8 cellular contexts compared by ENCODE assay signal in genomic region chr20:32457476-32457986, GRCh38.
DNase-seq lines count a peak whose midpoint lies in the region.

No MANE protein-coding gene starts in this region.

- H3K27ac Mint-ChIP-seq in activated naive CD8-positive, alpha-beta T cell treated with anti-CD3 and anti-CD28 coated beads for 36 hours = no peak overlapping the region

- DNase-seq in Daoy (ENCODE audit: low read depth) (peak; percentile 69), M059J (ENCODE audit: low read depth) (peak; percentile 73), amygdala (lab: John Stamatoyannopoulos, UW) (peak in 50 of 56 donors; percentile 34 to 89 (median 70)), hippocampal formation (lab: John Stamatoyannopoulos, UW) (peak; percentile 60 to 80), retina (peak; percentile 93), activated gamma-delta T cell treated with Interleukin-2 at 50 U/mL for 16 hours (no peak)
- DNase-seq in activated naive CD8-positive, alpha-beta T cell treated with anti-CD3 and anti-CD28 coated beads for 36 hours = no peak
- DNase-seq in NK-92 treated with Interleukin-12 subunit alpha and Interleukin-12 subunit beta, amount 100 ng/mL, for 24 hours (lab: John Stamatoyannopoulos, UW) = no peak

- H3K4me3 Mint-ChIP-seq in activated naive CD8-positive, alpha-beta T cell treated with anti-CD3 and anti-CD28 coated beads for 36 hours = no peak overlapping the region

- no peaks in the 10 kb centered on the region for H3K9me3 Mint-ChIP-seq in activated naive CD8-positive, alpha-beta T cell treated with anti-CD3 and anti-CD28 coated beads for 36 hours

- peaks cover 3% of the 10 kb centered on the region for H3K36me3 Mint-ChIP-seq in activated naive CD8-positive, alpha-beta T cell treated with anti-CD3 and anti-CD28 coated beads for 36 hours

- no peaks in the 10 kb centered on the region for H3K27me3 Mint-ChIP-seq in activated naive CD8-positive, alpha-beta T cell treated with anti-CD3 and anti-CD28 coated beads for 36 hours

- peaks cover 6% of the 10 kb centered on the region for H3K4me1 Mint-ChIP-seq in activated naive CD8-positive, alpha-beta T cell treated with anti-CD3 and anti-CD28 coated beads for 36 hours

Comparison
In these comparisons a context has a peak if more than half of its experiments do, and no peak if none do; other contexts are left out.
1. DNase-seq: peak in Daoy (single experiment), M059J (single experiment), amygdala (50 of 56), hippocampal formation (2 of 2) and retina (single experiment); none in activated naive CD8-positive, alpha-beta T cell treated with anti-CD3 and anti-CD28 coated beads for 36 hours (single experiment), NK-92 treated with Interleukin-12 subunit alpha and Interleukin-12 subunit beta, amount 100 ng/mL, for 24 hours (single experiment) and activated gamma-delta T cell treated with Interleukin-2 at 50 U/mL for 16 hours (single experiment).